1 cellular context compared by ENCODE assay signal in the genomic region with DNA sequence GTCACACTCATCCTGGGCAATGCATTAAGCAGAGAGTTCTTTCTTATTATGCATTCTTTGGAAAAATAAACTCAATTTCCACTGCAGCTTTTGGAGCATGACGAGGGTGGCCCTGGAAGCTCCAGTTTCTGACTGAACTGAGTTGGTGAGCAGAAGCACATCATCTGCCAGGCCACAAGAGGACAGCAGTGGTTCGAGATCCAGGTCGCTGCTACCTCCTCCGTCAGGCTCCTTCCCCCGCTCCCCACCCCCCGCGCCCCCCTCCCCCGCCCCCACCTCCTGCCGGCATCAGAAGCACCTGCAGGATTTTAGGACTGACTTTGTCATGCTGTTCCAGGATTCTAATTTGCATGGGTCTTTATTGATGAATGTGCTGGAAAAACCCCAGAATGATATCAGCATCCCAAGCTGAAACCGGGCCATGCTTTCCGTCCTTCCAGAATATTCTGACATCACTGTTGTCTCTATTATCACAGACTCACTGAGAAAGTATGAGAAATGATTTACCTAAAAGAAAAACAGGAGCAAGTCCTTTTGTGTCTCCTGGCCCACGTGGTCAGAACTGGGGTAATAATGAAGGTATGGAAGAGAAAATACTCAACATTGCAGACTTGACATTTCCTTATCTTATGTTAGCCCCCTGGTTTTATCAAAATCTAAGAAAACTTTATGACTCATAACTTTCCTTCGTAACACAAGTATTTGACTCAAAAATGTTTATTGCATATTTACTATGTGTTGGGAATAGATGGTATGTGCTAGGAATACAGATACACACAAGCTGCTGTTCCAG.
TF ChIP-seq lines count a peak whose summit lies in the region.

No MANE protein-coding gene starts in this region.

TF ChIP-seq in GM23338, 12 proteins besides CTCF, POLR2A, EP300 and RAD21 (continued from another document):
- no peak for TF ChIP-seq CREB1 (CRISPR knock-in tag; IDR thresholded peaks at IDR 0.05; ENCODE audit: low read depth)
- TF ChIP-seq STAT1 (IDR thresholded peaks at IDR 0.05; ENCODE audit: unreplicated experiment), result no peak
- TF ChIP-seq ZNF331 (CRISPR knock-in tag; IDR thresholded peaks at IDR 0.05; ENCODE audit: low read depth), result no peak
- no peak for TF ChIP-seq EZH2 (IDR thresholded peaks at IDR 0.05; ENCODE audit: low read depth, unreplicated experiment)
- no peak for TF ChIP-seq POLR2AphosphoS5 (IDR thresholded peaks at IDR 0.05; ENCODE audit: low read depth)
